Comparison of ENCODE assay signal across 17 cellular contexts in the genomic region with DNA sequence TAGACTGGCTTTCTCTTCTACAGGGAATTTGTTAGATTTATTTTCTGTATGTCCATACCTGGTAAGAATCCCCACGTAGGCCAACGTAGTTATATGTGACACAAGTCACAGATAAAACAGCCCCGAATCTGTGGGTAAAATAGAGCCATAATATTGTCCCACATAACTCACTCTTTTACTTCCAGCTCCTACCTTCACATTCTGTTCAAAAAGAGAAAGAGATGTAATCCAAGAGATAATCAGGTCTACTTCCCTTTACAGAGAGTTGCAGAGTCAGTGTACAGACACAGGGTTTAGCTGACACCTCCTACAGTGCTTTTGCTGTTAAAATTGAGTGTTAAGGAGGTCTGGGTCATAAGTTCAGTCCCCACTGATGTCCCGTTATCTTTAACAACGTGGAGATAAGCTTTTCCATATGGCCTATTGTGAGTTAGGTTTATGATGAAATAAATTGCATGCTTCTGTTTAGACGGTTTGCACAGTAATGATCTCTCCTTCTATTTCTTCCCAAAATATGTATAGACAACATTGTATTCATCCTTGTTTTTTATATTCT.
"Had no signal": no experiment of that assay in that cellular context is flagged by ENCODE, and none has a peak within 500 bp of the region (broad histone marks: within the 10 kb centered on the region; RNA-seq: fewer than 3 reads in every experiment).

No MANE protein-coding gene starts in this region.

- H3K36me3 ChIP-seq: adrenal gland, gastrocnemius medialis, heart left ventricle, sigmoid colon, thoracic aorta had no signal

- ATAC-seq: activated T-cell treated with anti-CD3 and anti-CD28 coated beads, Interleukin-2, amount 50 U/mL, for 4 hours; gastrocnemius medialis; heart left ventricle; stimulated activated effector memory CD8-positive, alpha-beta T cell treated with anti-CD3 and anti-CD28 coated beads, Interleukin-12 subunit alpha, Interleukin-12 subunit beta, amount 100 ng/mL, for 72 hours had no signal

- H3K27me3 ChIP-seq: adrenal gland, gastrocnemius medialis, heart left ventricle, sigmoid colon had no signal

- H3K27me3 Mint-ChIP-seq: activated CD4-positive, alpha-beta memory T cell treated with anti-CD3 and anti-CD28 coated beads, Interleukin-2, amount 10 ng/mL, durations not matched to agents 7 days and 5 days; activated naive CD4-positive, alpha-beta T cell treated with anti-CD3 and anti-CD28 coated beads, Interleukin-2, amount 50 U/mL, for 24 hours had no signal

- H3K9me3 ChIP-seq: adrenal gland, gastrocnemius medialis, heart left ventricle, sigmoid colon, thoracic aorta had no signal

- H3K36me3 Mint-ChIP-seq: activated naive CD4-positive, alpha-beta T cell treated with anti-CD3 and anti-CD28 coated beads, Interleukin-2, amount 50 U/mL, for 24 hours; stimulated activated effector memory CD8-positive, alpha-beta T cell treated with anti-CD3 and anti-CD28 coated beads, Interleukin-12 subunit alpha, Interleukin-12 subunit beta, amount 100 ng/mL, for 72 hours; WTC11 had no signal

- H3K4me3 Mint-ChIP-seq: activated CD4-positive, alpha-beta memory T cell treated with anti-CD3 and anti-CD28 coated beads, Interleukin-2, amount 10 ng/mL, durations not matched to agents 7 days and 5 days; activated naive CD4-positive, alpha-beta T cell treated with anti-CD3 and anti-CD28 coated beads, Interleukin-2, amount 50 U/mL, for 24 hours; activated T-cell treated with anti-CD3 and anti-CD28 coated beads, Interleukin-2, amount 50 U/mL, for 4 hours; endodermal cell; stimulated activated effector memory CD8-positive, alpha-beta T cell treated with anti-CD3 and anti-CD28 coated beads, Interleukin-12 subunit alpha, Interleukin-12 subunit beta, amount 100 ng/mL, for 72 hours; WTC11 had no signal

- H3K9me3 Mint-ChIP-seq: activated CD4-positive, alpha-beta memory T cell treated with anti-CD3 and anti-CD28 coated beads, Interleukin-2, amount 10 ng/mL, durations not matched to agents 7 days and 5 days; endodermal cell had no signal

- H3K27ac ChIP-seq: adrenal gland, dorsolateral prefrontal cortex, gastrocnemius medialis, heart left ventricle, sigmoid colon, thoracic aorta had no signal

- H3K4me3 ChIP-seq: adrenal gland, dorsolateral prefrontal cortex, gastrocnemius medialis, heart left ventricle, sigmoid colon, thoracic aorta had no signal

- FAIRE-seq: urothelium cell line had no signal

- H3K4me1 Mint-ChIP-seq: activated CD4-positive, alpha-beta memory T cell treated with anti-CD3 and anti-CD28 coated beads, Interleukin-2, amount 10 ng/mL, durations not matched to agents 7 days and 5 days; activated naive CD4-positive, alpha-beta T cell treated with anti-CD3 and anti-CD28 coated beads, Interleukin-2, amount 50 U/mL, for 24 hours; stimulated activated effector memory CD8-positive, alpha-beta T cell treated with anti-CD3 and anti-CD28 coated beads, Interleukin-12 subunit alpha, Interleukin-12 subunit beta, amount 100 ng/mL, for 72 hours had no signal

- H3K4me1 ChIP-seq: adrenal gland, gastrocnemius medialis, heart left ventricle, sigmoid colon had no signal

- H3K27ac Mint-ChIP-seq: activated CD4-positive, alpha-beta memory T cell treated with anti-CD3 and anti-CD28 coated beads, Interleukin-2, amount 10 ng/mL, durations not matched to agents 7 days and 5 days; activated naive CD4-positive, alpha-beta T cell treated with anti-CD3 and anti-CD28 coated beads, Interleukin-2, amount 50 U/mL, for 24 hours; endodermal cell; stimulated activated effector memory CD8-positive, alpha-beta T cell treated with anti-CD3 and anti-CD28 coated beads, Interleukin-12 subunit alpha, Interleukin-12 subunit beta, amount 100 ng/mL, for 72 hours had no signal

- DNase-seq: activated CD4-positive, alpha-beta memory T cell treated with anti-CD3 and anti-CD28 coated beads, Interleukin-2, amount 10 ng/mL, durations not matched to agents 7 days and 5 days; activated CD4-positive, alpha-beta T cell treated with anti-CD3 and anti-CD28 coated beads for 4 hours; activated effector memory CD4-positive, alpha-beta T cell treated with anti-CD3 and anti-CD28 coated beads, Interleukin-2, amount 50 U/mL, for 16 hours; activated T-cell treated with anti-CD3 and anti-CD28 coated beads, Interleukin-2, amount 50 U/mL, for 4 hours; adrenal gland; dorsolateral prefrontal cortex; endodermal cell; gastrocnemius medialis; heart left ventricle; sigmoid colon; stimulated activated CD4-positive, alpha-beta T cell treated with anti-CD3 and anti-CD28 coated beads, Interleukin-2, amount 100 ng/mL, for 24 hours; T1000 had no signal
